Comparison of ENCODE assay signal across 8 cellular contexts in genomic region chr6:164927288-164928040, GRCh38.
DNase-seq lines count a peak whose midpoint lies in the region; ATAC-seq and TF ChIP-seq lines count a peak whose summit lies in the region.

No MANE protein-coding gene starts in this region.

- TF ChIP-seq CTCF in DOHH2 (IDR thresholded peaks at IDR 0.05; ENCODE audit: low read depth, low read length, poor library complexity, severe bottlenecking) = peak; percentile 92
- peak; percentile 12 to 88 (median 64) for TF ChIP-seq CTCF in Peyer's patch (IDR thresholded peaks at IDR 0.05)
- TF ChIP-seq CTCF in fibroblast of the aortic adventitia (IDR thresholded peaks at IDR 0.05; ENCODE audit: insufficient read depth, low read length) = peak; percentile 97
- TF ChIP-seq CTCF in tibial artery (IDR thresholded peaks at IDR 0.05) = peak; percentile 69 to 98

- no peak overlapping the region for H3K4me2 ChIP-seq in DOHH2 (ENCODE audit: low read length)

- DNase-seq in HT1080 (ENCODE audit: low read depth) = peak; percentile 72
- DNase-seq in Peyer's patch = peak in 2 of 3 donors; percentile 60 to 70
- peak; percentile 18 for DNase-seq in activated T-helper 1 cell treated with anti-CD3 and anti-CD28 coated beads, Interleukin-12 subunit alpha, Interleukin-12 subunit beta, Interleukin-2, Interleukin-4 antibody, amounts not matched to agents 30 ng/mL and 10 ng/mL and 1 ng/mL, durations not matched to agents 14 hours and 24 hours and 36 hours (ENCODE audit: low spot score)
- peak; percentile 54 for DNase-seq in fibroblast of the aortic adventitia (ENCODE audit: low read depth)
- DNase-seq in non-pigmented ciliary epithelial cell (ENCODE audit: low read depth) = peak; percentile 13
- DNase-seq in tibial artery = peak; percentile 48 to 70

- peak; percentile 92 for ATAC-seq in GM21526 (IDR thresholded peaks at IDR 0.05; ENCODE audit: low FRiP score, unreplicated experiment)

- H3K9me3 ChIP-seq in DOHH2 (ENCODE audit: control insufficient read depth, insufficient read depth, low read length) (no peaks in the 10 kb centered on the region), Peyer's patch (no peaks in the 10 kb centered on the region), tibial artery (no peaks in the 10 kb centered on the region)

- intact Hi-C loops in activated T-helper 1 cell treated with anti-CD3 and anti-CD28 coated beads, Interleukin-12 subunit alpha, Interleukin-12 subunit beta, Interleukin-2, Interleukin-4 antibody, amounts not matched to agents 30 ng/mL and 10 ng/mL and 1 ng/mL, durations not matched to agents 14 hours and 24 hours and 36 hours (cut with micrococcal nuclease) = loop anchor here (10.0 kb wide), 1 partner anchor 973 kb away; no protein-coding TSS in a partner anchor
- intact Hi-C loops in tibial artery (cut with DNase I; ENCODE audit: low total_unique reads) = no loop called here

- H3K36me3 ChIP-seq in DOHH2 (ENCODE audit: control insufficient read depth, low read length) (no peaks in the 10 kb centered on the region), Peyer's patch (no peaks in the 10 kb centered on the region), tibial artery (no peaks in the 10 kb centered on the region)

- no peak overlapping the region for H3K27ac Mint-ChIP-seq in activated T-helper 1 cell treated with anti-CD3 and anti-CD28 coated beads, Interleukin-12 subunit alpha, Interleukin-12 subunit beta, Interleukin-2, Interleukin-4 antibody, amounts not matched to agents 30 ng/mL and 10 ng/mL and 1 ng/mL, durations not matched to agents 14 hours and 24 hours and 36 hours

- no peaks in the 10 kb centered on the region for H3K27me3 Mint-ChIP-seq in activated T-helper 1 cell treated with anti-CD3 and anti-CD28 coated beads, Interleukin-12 subunit alpha, Interleukin-12 subunit beta, Interleukin-2, Interleukin-4 antibody, amounts not matched to agents 30 ng/mL and 10 ng/mL and 1 ng/mL, durations not matched to agents 14 hours and 24 hours and 36 hours (ENCODE audit: insufficient read depth)

- H3F3A ChIP-seq in DOHH2 (ENCODE audit: control insufficient read depth, insufficient read depth) = peaks cover 9% of the 10 kb centered on the region

- H3K27ac ChIP-seq in DOHH2 (ENCODE audit: low read depth, low read length) (no peak overlapping the region), Peyer's patch (no peak overlapping the region), tibial artery (no peak overlapping the region)

- H3K36me3 Mint-ChIP-seq in activated T-helper 1 cell treated with anti-CD3 and anti-CD28 coated beads, Interleukin-12 subunit alpha, Interleukin-12 subunit beta, Interleukin-2, Interleukin-4 antibody, amounts not matched to agents 30 ng/mL and 10 ng/mL and 1 ng/mL, durations not matched to agents 14 hours and 24 hours and 36 hours (ENCODE audit: low read depth) = no peaks in the 10 kb centered on the region

- H3K27me3 ChIP-seq in DOHH2 (ENCODE audit: control insufficient read depth, low read length) (no peaks in the 10 kb centered on the region), Peyer's patch (no peaks in the 10 kb centered on the region), tibial artery (peaks cover 0 to 2% of the 10 kb centered on the region in 2 donors)

- H4K20me1 ChIP-seq in DOHH2 (ENCODE audit: control insufficient read depth, insufficient read depth, low read depth, low read length) = no peaks in the 10 kb centered on the region

- no peaks in the 10 kb centered on the region for H3K4me1 Mint-ChIP-seq in activated T-helper 1 cell treated with anti-CD3 and anti-CD28 coated beads, Interleukin-12 subunit alpha, Interleukin-12 subunit beta, Interleukin-2, Interleukin-4 antibody, amounts not matched to agents 30 ng/mL and 10 ng/mL and 1 ng/mL, durations not matched to agents 14 hours and 24 hours and 36 hours (ENCODE audit: low read depth)

- H3K79me2 ChIP-seq in DOHH2 (ENCODE audit: control insufficient read depth, low read length) = no peaks in the 10 kb centered on the region

- no peaks in the 10 kb centered on the region for H3K9me2 ChIP-seq in DOHH2 (replicated peaks; ENCODE audit: control insufficient read depth, low read length)

- no peak overlapping the region for H3K4me3 Mint-ChIP-seq in activated T-helper 1 cell treated with anti-CD3 and anti-CD28 coated beads, Interleukin-12 subunit alpha, Interleukin-12 subunit beta, Interleukin-2, Interleukin-4 antibody, amounts not matched to agents 30 ng/mL and 10 ng/mL and 1 ng/mL, durations not matched to agents 14 hours and 24 hours and 36 hours

- no peak for TF ChIP-seq POLR2A in Peyer's patch (IDR thresholded peaks at IDR 0.05)

- H3K4me3 ChIP-seq in DOHH2 (ENCODE audit: low read length) = no peak overlapping the region
- H3K4me3 ChIP-seq in Peyer's patch = no peak overlapping the region
- H3K4me3 ChIP-seq in fibroblast of the aortic adventitia (ENCODE audit: low read depth, low read length) = no peak overlapping the region
- peak overlapping the region in 1 of 2 donors; percentile 15 for H3K4me3 ChIP-seq in tibial artery

- H3K4me1 ChIP-seq in DOHH2 (ENCODE audit: control insufficient read depth, low read length) (no peaks in the 10 kb centered on the region), Peyer's patch (no peaks in the 10 kb centered on the region), tibial artery (peaks cover 0 to 10% (median 2%) of the 10 kb centered on the region in 4 donors)

- H3K9me3 Mint-ChIP-seq in activated T-helper 1 cell treated with anti-CD3 and anti-CD28 coated beads, Interleukin-12 subunit alpha, Interleukin-12 subunit beta, Interleukin-2, Interleukin-4 antibody, amounts not matched to agents 30 ng/mL and 10 ng/mL and 1 ng/mL, durations not matched to agents 14 hours and 24 hours and 36 hours = peaks cover 2% of the 10 kb centered on the region

Comparison
In these comparisons a context has a peak if more than half of its experiments do, and no peak if none do; other contexts are left out.
1. DNase-seq: peak in every context shown above with its lines; median percentile 72 in HT1080; 65 in Peyer's patch; 59 in tibial artery; 54 in fibroblast of the aortic adventitia; 18 in activated T-helper 1 cell treated with anti-CD3 and anti-CD28 coated beads, Interleukin-12 subunit alpha, Interleukin-12 subunit beta, Interleukin-2, Interleukin-4 antibody, amounts not matched to agents 30 ng/mL and 10 ng/mL and 1 ng/mL, durations not matched to agents 14 hours and 24 hours and 36 hours; 13 in non-pigmented ciliary epithelial cell.